11 cellular contexts compared by ENCODE assay signal in the genomic region with DNA sequence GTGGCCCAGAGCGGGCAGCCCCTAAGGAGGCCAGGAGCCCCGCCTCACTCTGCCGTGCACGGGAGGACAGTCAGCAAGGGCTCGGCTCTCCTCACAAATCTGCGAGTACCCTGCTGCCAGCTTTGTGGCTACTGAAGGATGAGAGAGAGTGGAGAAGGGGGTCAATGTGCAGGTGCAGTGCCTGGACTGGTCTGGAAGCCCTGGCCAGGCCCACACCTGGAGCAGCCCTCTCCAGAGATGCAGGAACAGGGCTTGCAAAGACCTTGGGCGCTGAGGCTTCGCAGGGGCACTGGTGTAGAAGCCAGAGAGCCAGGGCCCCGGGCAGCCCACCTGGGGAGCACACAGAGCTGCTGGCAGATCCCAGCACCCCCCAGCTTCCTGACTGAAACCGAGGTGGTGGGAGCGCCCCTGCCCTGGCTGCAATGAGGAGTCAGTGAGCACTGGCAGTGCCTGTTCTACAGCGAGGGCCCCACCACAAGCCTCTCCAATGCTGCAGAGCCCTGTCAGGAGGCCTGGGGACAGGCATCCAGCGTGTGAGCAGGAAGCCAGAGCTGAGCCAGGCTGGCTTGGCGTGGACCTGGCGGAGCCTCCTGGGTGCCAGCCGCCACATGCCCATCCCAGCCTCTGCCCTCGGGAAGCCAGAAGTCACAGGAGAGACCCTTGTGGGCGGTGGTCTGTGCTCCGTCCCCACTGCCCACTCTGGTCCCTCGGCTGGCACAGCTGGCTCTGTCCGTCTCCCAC. TPM values are rescaled to one million over a fixed set of nuclear protein-coding genes. Genes with fewer than 3 reads are reported as not detected.
DNase-seq lines count a peak whose midpoint lies in the region; ATAC-seq and TF ChIP-seq lines count a peak whose summit lies in the region.
"Had no signal": no experiment of that assay in that cellular context is flagged by ENCODE, and none has a peak within 500 bp of the region (broad histone marks: within the 10 kb centered on the region; RNA-seq: fewer than 3 reads in every experiment).

No MANE protein-coding gene starts in this region.

- H3K4me3 ChIP-seq in endocrine pancreas (ENCODE audit: control insufficient read depth, insufficient read depth, low read length) = peak overlapping the region; percentile 40
- H3K4me3 ChIP-seq: mucosa of descending colon had no signal

- H3K27ac Mint-ChIP-seq in activated T-cell treated with anti-CD3 and anti-CD28 coated beads, Interleukin-2, amount 50 U/mL, for 72 hours = no peak overlapping the region
- H3K27ac Mint-ChIP-seq in stimulated activated naive B cell treated with anti-CD40 and anti-IgM and Interleukin-4, amounts not matched to agents 10 μg/mL and 1 μg/mL and 100 μg/mL, for 72 hours = no peak overlapping the region

- H3K4me1 Mint-ChIP-seq in activated T-cell treated with anti-CD3 and anti-CD28 coated beads, Interleukin-2, amount 50 U/mL, for 72 hours (ENCODE audit: low read depth) = peaks cover 19% of the 10 kb centered on the region
- H3K4me1 Mint-ChIP-seq in stimulated activated naive B cell treated with anti-CD40 and anti-IgM and Interleukin-4, amounts not matched to agents 10 μg/mL and 1 μg/mL and 100 μg/mL, for 72 hours = peaks cover 38 to 68% of the 10 kb centered on the region in 2 donors

- peak overlapping the region; percentile 85 for H3K9ac ChIP-seq in endocrine pancreas (ENCODE audit: control insufficient read depth, insufficient read depth, low read length)

- peaks cover 9% of the 10 kb centered on the region for H3K27me3 Mint-ChIP-seq in activated T-cell treated with anti-CD3 and anti-CD28 coated beads, Interleukin-2, amount 50 U/mL, for 72 hours (ENCODE audit: low read depth)
- peaks cover 16 to 36% of the 10 kb centered on the region in 2 donors for H3K27me3 Mint-ChIP-seq in stimulated activated naive B cell treated with anti-CD40 and anti-IgM and Interleukin-4, amounts not matched to agents 10 μg/mL and 1 μg/mL and 100 μg/mL, for 72 hours

- peak overlapping the region; percentile 64 for H3K27ac ChIP-seq in RWPE1

- TF ChIP-seq CTCF in RWPE1 (conservative IDR thresholded peaks at IDR 0.05; ENCODE audit: low read depth) = no peak

- no peaks in the 10 kb centered on the region for H3K4me1 ChIP-seq in endocrine pancreas (ENCODE audit: control insufficient read depth, insufficient read depth, low read length)
- H3K4me1 ChIP-seq: BE2C had no signal

- H3K4me3 Mint-ChIP-seq in activated T-cell treated with anti-CD3 and anti-CD28 coated beads, Interleukin-2, amount 50 U/mL, for 72 hours = peak overlapping the region; percentile 87 to 94
- H3K4me3 Mint-ChIP-seq in stimulated activated naive B cell treated with anti-CD40 and anti-IgM and Interleukin-4, amounts not matched to agents 10 μg/mL and 1 μg/mL and 100 μg/mL, for 72 hours = peak overlapping the region; percentile 30 to 36

- H3K9me3 ChIP-seq in endocrine pancreas (ENCODE audit: control insufficient read depth, low read length) = no peaks in the 10 kb centered on the region
- H3K9me3 ChIP-seq: adrenal gland, BE2C, mucosa of descending colon had no signal

- no peaks in the 10 kb centered on the region for H3K36me3 Mint-ChIP-seq in activated T-cell treated with anti-CD3 and anti-CD28 coated beads, Interleukin-2, amount 50 U/mL, for 72 hours (ENCODE audit: insufficient read depth in 2 of 2)
- H3K36me3 Mint-ChIP-seq in stimulated activated naive B cell treated with anti-CD40 and anti-IgM and Interleukin-4, amounts not matched to agents 10 μg/mL and 1 μg/mL and 100 μg/mL, for 72 hours = peaks cover 6 to 9% of the 10 kb centered on the region in 2 donors

- CTCF ChIA-PET in RWPE1 (lab: Yijun Ruan, JAX) = no interaction called here

- H3K36me3 ChIP-seq in endocrine pancreas (ENCODE audit: control insufficient read depth, insufficient read depth, low read length) = no peaks in the 10 kb centered on the region
- H3K36me3 ChIP-seq: adrenal gland, BE2C had no signal

- ATAC-seq in activated T-cell treated with anti-CD3 and anti-CD28 coated beads, Interleukin-2, amount 50 U/mL, for 72 hours (replicated peaks in 1 of 2) = no peak
- ATAC-seq in stimulated activated naive B cell treated with anti-CD40 and anti-IgM and Interleukin-4, amounts not matched to agents 10 μg/mL and 1 μg/mL and 100 μg/mL, for 72 hours (replicated peaks) = no peak

- H3K27me3 ChIP-seq in endocrine pancreas (ENCODE audit: control insufficient read depth, insufficient read depth, low read length) = no peaks in the 10 kb centered on the region

- no peaks in the 10 kb centered on the region for H3K9me3 Mint-ChIP-seq in activated T-cell treated with anti-CD3 and anti-CD28 coated beads, Interleukin-2, amount 50 U/mL, for 72 hours
- peaks cover 2 to 3% of the 10 kb centered on the region in 2 donors for H3K9me3 Mint-ChIP-seq in stimulated activated naive B cell treated with anti-CD40 and anti-IgM and Interleukin-4, amounts not matched to agents 10 μg/mL and 1 μg/mL and 100 μg/mL, for 72 hours

- peak in 1 of 2 donors; percentile 3 for DNase-seq in activated T-cell treated with anti-CD3 and anti-CD28 coated beads, Interleukin-2, amount 50 U/mL, for 72 hours
- no peak for DNase-seq in activated T-cell treated with anti-CD3 and anti-CD28 coated beads, Interleukin-2, amount 50 U/mL, for 48 hours
- DNase-seq in RWPE1 (ENCODE audit: low spot score) = no peak
- DNase-seq in stimulated activated naive B cell treated with anti-CD40 and anti-IgM and Interleukin-4, amounts not matched to agents 10 μg/mL and 1 μg/mL and 100 μg/mL, for 72 hours = no peak
- DNase-seq in NCI-H2196 (lab: John Stamatoyannopoulos, UW; ENCODE audit: unreplicated experiment) = no peak
- no peak for DNase-seq in NCI-H1436 treated with DMSO at 0.1 percent for 48 hours (lab: John Stamatoyannopoulos, UW)
- no peak for DNase-seq in germinal center (ENCODE audit: low spot score)

- POLR2A ChIA-PET in RWPE1 (lab: Yijun Ruan, JAX; ENCODE audit: low non-redundant PET) = interaction anchor here (0.5 kb wide), 1 partner anchor 181 kb away, joined by 3 read pairs; no protein-coding TSS in a partner anchor

RNA-seq across cellular contexts. Expression of a gene that starts 3.9 kb away (rescaled TPM):
- total RNA-seq in activated T-cell treated with anti-CD3 and anti-CD28 coated beads, Interleukin-2, amount 50 U/mL, for 72 hours = 1 to 10 TPM; 7.0 to 8.2 TPM

RNA-seq across cellular contexts. Expression of a gene that starts 55.1 kb away (rescaled TPM):
- 1 to 10 TPM; 2.3 to 3.9 TPM for total RNA-seq in activated T-cell treated with anti-CD3 and anti-CD28 coated beads, Interleukin-2, amount 50 U/mL, for 72 hours
